14 cellular contexts compared by ENCODE assay signal in genomic region chr1:36178479-36179219, GRCh38. TPM values are rescaled to one million over a fixed set of nuclear protein-coding genes. Genes with fewer than 3 reads are reported as not detected.
A peak's percentile ranks its signal among the peaks of the same experiment; 100 is the strongest.
DNase-seq lines count a peak whose midpoint lies in the region; ATAC-seq lines count a peak whose summit lies in the region.
"Had no signal": no experiment of that assay in that cellular context is flagged by ENCODE, and none has a peak within 500 bp of the region (broad histone marks: within the 10 kb centered on the region; RNA-seq: fewer than 3 reads in every experiment).

No MANE protein-coding gene starts in this region.

- peaks cover 3 to 11% of the 10 kb centered on the region in 2 donors for H3K4me1 ChIP-seq in mucosa of rectum (ENCODE audit: control insufficient read depth in 2 of 2, insufficient read depth in 2 of 2, low read length in 2 of 2)

- peaks cover 0 to 68% (median 18%) of the 10 kb centered on the region in 3 donors for H3K36me3 Mint-ChIP-seq in naive thymus-derived CD8-positive, alpha-beta T cell

- H3K36me3 ChIP-seq in mucosa of rectum (ENCODE audit: control insufficient read depth in 2 of 2, insufficient read depth in 2 of 2, low read length in 2 of 2), result peaks cover 35 to 46% of the 10 kb centered on the region in 2 donors

- H3K4me3 ChIP-seq in mucosa of rectum (ENCODE audit: low read length in 2 of 2), result peak overlapping the region; percentile 50 to 61

- peak overlapping the region in 1 of 10 donors; percentile 30 for H3K4me3 Mint-ChIP-seq in naive thymus-derived CD8-positive, alpha-beta T cell
- H3K4me3 Mint-ChIP-seq: natural killer cell treated with Interleukin-12 subunit alpha and Interleukin-12 subunit beta and Interleukin-15 and Interleukin-18, amount 100 ng/mL, for 72 hours had no signal

- H3K27ac Mint-ChIP-seq in naive thymus-derived CD8-positive, alpha-beta T cell, result peak overlapping the region in 3 of 10 donors; percentile 25 to 65 (median 38)
- H3K27ac Mint-ChIP-seq: natural killer cell treated with Interleukin-12 subunit alpha and Interleukin-12 subunit beta and Interleukin-15 and Interleukin-18, amount 100 ng/mL, for 72 hours had no signal

- DNase-seq in Right ventricle myocardium inferior (ENCODE audit: missing footprints), result no peak
- no peak for DNase-seq in cardiac septum (ENCODE audit: low spot score)
- peak; percentile 76 for DNase-seq in left ventricle myocardium superior
- no peak for DNase-seq in naive thymus-derived CD8-positive, alpha-beta T cell
- no peak for DNase-seq in hepatic stellate cell (ENCODE audit: low spot score)
- no peak for DNase-seq in kidney tubule cell (ENCODE audit: low spot score)
- DNase-seq: ACHN; activated CD4-positive, alpha-beta T cell treated with anti-CD3 and anti-CD28 coated beads for 4 hours; DMS53; MV-4-11; NCI-H524 had no signal

- peak; percentile 17 for ATAC-seq in Right ventricle myocardium inferior
- peak; percentile 46 for ATAC-seq in left ventricle myocardium superior
- no peak for ATAC-seq in naive thymus-derived CD8-positive, alpha-beta T cell
- ATAC-seq in GM19324 (IDR thresholded peaks at IDR 0.05; ENCODE audit: low FRiP score, unreplicated experiment), result no peak
- ATAC-seq: natural killer cell treated with Interleukin-12 subunit alpha and Interleukin-12 subunit beta and Interleukin-15 and Interleukin-18, amount 100 ng/mL, for 72 hours had no signal

- H3K9ac ChIP-seq in mucosa of rectum (ENCODE audit: low read depth in 1 of 2, low read length in 2 of 2), result peak overlapping the region; percentile 24 to 61

- H3K9me3 ChIP-seq in mucosa of rectum (ENCODE audit: control insufficient read depth in 2 of 2, low read length in 2 of 2), result no peaks in the 10 kb centered on the region

- H3K9me3 Mint-ChIP-seq in naive thymus-derived CD8-positive, alpha-beta T cell, result no peaks in the 10 kb centered on the region
- H3K9me3 Mint-ChIP-seq: natural killer cell treated with Interleukin-12 subunit alpha and Interleukin-12 subunit beta and Interleukin-15 and Interleukin-18, amount 100 ng/mL, for 72 hours had no signal

- peaks cover 4 to 20% (median 10%) of the 10 kb centered on the region in 4 donors for H3K4me1 Mint-ChIP-seq in naive thymus-derived CD8-positive, alpha-beta T cell

- intact Hi-C loops in Right ventricle myocardium inferior (cut with DNase I) (no loop called here), cardiac septum (cut with DNase I) (no loop called here), left ventricle myocardium superior (cut with micrococcal nuclease) (no loop called here)

- POLR2A ChIA-PET in naive thymus-derived CD8-positive, alpha-beta T cell (lab: Charles Lee), result interaction anchor here (1.1 to 2.2 kb wide), 3 partner anchors 9 to 29 kb away, joined by 3 to 6 read pairs (median 3); partner anchors contain the start of gene TRAPPC3

- no peaks in the 10 kb centered on the region for H3K27me3 Mint-ChIP-seq in naive thymus-derived CD8-positive, alpha-beta T cell
- H3K27me3 Mint-ChIP-seq: natural killer cell treated with Interleukin-12 subunit alpha and Interleukin-12 subunit beta and Interleukin-15 and Interleukin-18, amount 100 ng/mL, for 72 hours had no signal

- peak overlapping the region; percentile 79 to 81 for H3K27ac ChIP-seq in mucosa of rectum (ENCODE audit: low read depth in 2 of 2, low read length in 2 of 2)

- no peaks in the 10 kb centered on the region for H3K27me3 ChIP-seq in mucosa of rectum (ENCODE audit: control insufficient read depth in 2 of 2, insufficient read depth in 2 of 2, low read length in 2 of 2)

RNA-seq across cellular contexts. Expression of gene MAP7D1, which starts 22.7 kb away (rescaled TPM):
- 383 TPM for total RNA-seq in Right ventricle myocardium inferior
- total RNA-seq in cardiac septum, result 262 TPM
- 385 TPM for total RNA-seq in left ventricle myocardium superior
- 100 to 1,000 TPM; 266 to 275 TPM for total RNA-seq in naive thymus-derived CD8-positive, alpha-beta T cell
- polyA plus RNA-seq in naive thymus-derived CD8-positive, alpha-beta T cell, result 10 to 100 TPM; 13.3 to 67.1 (median 20.1) TPM

RNA-seq across cellular contexts. Expression of gene TRAPPC3, which starts 29.4 kb away (rescaled TPM):
- total RNA-seq in Right ventricle myocardium inferior (53.9 TPM), cardiac septum (47.9 TPM), left ventricle myocardium superior (57.8 TPM)
- total RNA-seq in naive thymus-derived CD8-positive, alpha-beta T cell, result 10 to 100 TPM; 44.6 to 53.7 TPM
- 100 to 1,000 TPM in 2 of 3 donors, 10 to 100 TPM in 1; 99.9 to 115 (median 110) TPM for polyA plus RNA-seq in naive thymus-derived CD8-positive, alpha-beta T cell

RNA-seq across cellular contexts. Expression of gene THRAP3, which starts 45.6 kb away (rescaled TPM):
- total RNA-seq in Right ventricle myocardium inferior (60.1 TPM), cardiac septum (86.5 TPM), left ventricle myocardium superior (67.9 TPM)
- total RNA-seq in naive thymus-derived CD8-positive, alpha-beta T cell, result 100 to 1,000 TPM; 123 to 131 TPM
- polyA plus RNA-seq in naive thymus-derived CD8-positive, alpha-beta T cell, result 100 to 1,000 TPM in 1 of 3 donors, 10 to 100 TPM in 2; 87.6 to 106 (median 97.8) TPM

RNA-seq across cellular contexts. Expression of gene COL8A2, which starts 53.6 kb away (rescaled TPM):
- total RNA-seq in Right ventricle myocardium inferior (1.0 TPM), cardiac septum (1.7 TPM), left ventricle myocardium superior (0.67 TPM)
- under 1 TPM; 0.22 to 0.31 TPM for total RNA-seq in naive thymus-derived CD8-positive, alpha-beta T cell
- polyA plus RNA-seq in naive thymus-derived CD8-positive, alpha-beta T cell, result under 1 TPM; 0.07 to 0.22 (median 0.15) TPM

Comparison
In these comparisons a context has a peak if more than half of its experiments do, and no peak if none do; other contexts are left out.
1. ATAC-seq: peak in Right ventricle myocardium inferior (single experiment) and left ventricle myocardium superior (single experiment); none in naive thymus-derived CD8-positive, alpha-beta T cell (0 of 2) and GM19324 (single experiment).